ENCODE assay signal across 22 cellular contexts in the genomic region with DNA sequence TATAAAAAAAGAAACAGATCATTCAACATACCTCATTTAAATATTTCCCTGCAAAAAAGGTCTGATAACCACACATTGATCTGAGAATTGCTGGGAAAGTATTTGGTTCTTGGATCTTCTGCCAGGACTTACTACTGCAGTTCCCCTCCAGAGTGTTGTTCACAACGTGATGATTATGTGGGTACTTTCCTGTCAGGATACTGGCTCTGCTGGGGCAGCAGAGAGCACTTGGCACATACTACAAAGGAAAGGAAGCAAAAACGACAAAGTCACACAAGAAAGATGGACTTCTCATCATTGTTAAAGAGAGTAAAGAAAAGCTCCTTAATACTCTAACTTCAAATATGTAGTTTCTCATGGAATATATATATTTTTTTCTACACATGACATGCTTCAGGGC. TPM values are rescaled to one million over a fixed set of nuclear protein-coding genes. Genes with fewer than 3 reads are reported as not detected.
A peak's percentile ranks its signal among the peaks of the same experiment; 100 is the strongest.
DNase-seq lines count a peak whose midpoint lies in the region; ATAC-seq and TF ChIP-seq lines count a peak whose summit lies in the region.
"Had no signal": no experiment of that assay in that cellular context is flagged by ENCODE, and none has a peak within 500 bp of the region (broad histone marks: within the 10 kb centered on the region; RNA-seq: fewer than 3 reads in every experiment).

No MANE protein-coding gene starts in this region.

- H3K79me1 ChIP-seq in mesenchymal stem cell (replicated peaks; ENCODE audit: low read length, poor library complexity, severe bottlenecking), result peaks cover 5% of the 10 kb centered on the region

- no peak overlapping the region for H3K4me3 ChIP-seq in PC-3 (ENCODE audit: low read length)
- H3K4me3 ChIP-seq in choroid plexus epithelial cell (ENCODE audit: low read depth, low read length), result no peak overlapping the region
- H3K4me3 ChIP-seq in mesenchymal stem cell (ENCODE audit: insufficient read depth in 1 of 2, low read depth in 1 of 2, low read length in 2 of 2), result no peak overlapping the region
- H3K4me3 ChIP-seq: BLaER1 treated with 17β-estradiol and CSF1 and Interleukin-3, amounts not matched to agents 10 nM and 100 nM; colonic mucosa; SJSA1; upper lobe of right lung had no signal

- H3K4me1 ChIP-seq in PC-3 (ENCODE audit: insufficient read depth, low read length) (peaks cover 31% of the 10 kb centered on the region), mesenchymal stem cell (ENCODE audit: control insufficient read depth, insufficient read depth, low read depth, low read length) (peaks cover 2% of the 10 kb centered on the region)
- H3K4me1 ChIP-seq: colonic mucosa had no signal

- H2BK5ac ChIP-seq in mesenchymal stem cell (ENCODE audit: low read depth, low read length, poor library complexity, severe bottlenecking), result no peak overlapping the region

- DNase-seq in ELR (ENCODE audit: low read depth) (peak; percentile 27), PC-3 (peak; percentile 17), choroid plexus epithelial cell (ENCODE audit: low read depth) (peak; percentile 18), mesenchymal stem cell (no peak), osteocyte (ENCODE audit: extremely low spot score, unreplicated experiment) (no peak), NCI-H146 (lab: John Stamatoyannopoulos, UW) (no peak)
- DNase-seq: activated B cell treated with CpG ODN at 0.5 μM for 24 hours; activated CD4-positive, alpha-beta T cell treated with anti-CD3 and anti-CD28 coated beads, Interleukin-2, amount 50 U/mL, for 48 hours; activated effector memory CD4-positive, alpha-beta T cell treated with anti-CD3 and anti-CD28 coated beads, Interleukin-2, amount 50 U/mL, for 16 hours; colonic mucosa; H7; midbrain; natural killer cell; NCI-H524; posterior cingulate gyrus; substantia nigra; upper lobe of right lung had no signal

- no peaks in the 10 kb centered on the region for H3K9me3 Mint-ChIP-seq in osteocyte (ENCODE audit: unreplicated experiment)
- H3K9me3 Mint-ChIP-seq: activated B cell treated with CpG ODN at 0.5 μM for 24 hours, natural killer cell had no signal

- H2BK120ac ChIP-seq in mesenchymal stem cell (ENCODE audit: low read depth, low read length), result no peak overlapping the region

- H3K27me3 ChIP-seq in PC-3 (ENCODE audit: low read length), result no peaks in the 10 kb centered on the region
- H3K27me3 ChIP-seq in mesenchymal stem cell (ENCODE audit: control insufficient read depth in 1 of 2, insufficient read depth in 1 of 2, low read length in 2 of 2), result no peaks in the 10 kb centered on the region
- H3K27me3 ChIP-seq: BLaER1 treated with 17β-estradiol and CSF1 and Interleukin-3, amounts not matched to agents 10 nM and 100 nM; colonic mucosa; SJSA1; upper lobe of right lung had no signal

- H4K20me1 ChIP-seq in PC-3 (ENCODE audit: low read length), result no peaks in the 10 kb centered on the region
- H4K20me1 ChIP-seq: BLaER1 treated with 17β-estradiol and CSF1 and Interleukin-3, amounts not matched to agents 10 nM and 100 nM had no signal

- H2AK5ac ChIP-seq in mesenchymal stem cell (ENCODE audit: low read length, severe bottlenecking), result no peak overlapping the region

- H3K23ac ChIP-seq in mesenchymal stem cell (ENCODE audit: low read length in 2 of 2), result no peak overlapping the region

- H3K4ac ChIP-seq in mesenchymal stem cell (ENCODE audit: low read depth in 1 of 2, low read length in 2 of 2), result no peak overlapping the region

- ATAC-seq in PC-3 (peak; percentile 25; the same call in 1 of the 2 replicates), HG02852 (IDR thresholded peaks at IDR 0.05; ENCODE audit: unreplicated experiment) (no peak), HG02759 (IDR thresholded peaks at IDR 0.05; ENCODE audit: unreplicated experiment) (no peak)
- ATAC-seq: left lobe of liver, natural killer cell, upper lobe of right lung had no signal

- no peak overlapping the region for H4K8ac ChIP-seq in mesenchymal stem cell (ENCODE audit: low read length)

- H3K9ac ChIP-seq in PC-3 (ENCODE audit: low read length) (no peak overlapping the region), mesenchymal stem cell (ENCODE audit: low read length) (peak overlapping the region; percentile 55)

- no peak overlapping the region for H3K27ac Mint-ChIP-seq in osteocyte (ENCODE audit: unreplicated experiment)
- H3K27ac Mint-ChIP-seq: activated B cell treated with CpG ODN at 0.5 μM for 24 hours, natural killer cell had no signal

- H3K36me3 Mint-ChIP-seq in osteocyte (ENCODE audit: unreplicated experiment), result peaks cover 49% of the 10 kb centered on the region

- H3K36me3 ChIP-seq in PC-3 (ENCODE audit: low read depth, low read length) (peaks cover 25% of the 10 kb centered on the region), mesenchymal stem cell (ENCODE audit: control insufficient read depth in 1 of 2, insufficient read depth in 2 of 2, low read depth in 1 of 2, low read length in 2 of 2) (peaks cover 15 to 68% of the 10 kb centered on the region in 2 experiments)

- no peak overlapping the region for H3K4me2 ChIP-seq in PC-3 (ENCODE audit: low read length)
- no peak overlapping the region for H3K4me2 ChIP-seq in mesenchymal stem cell (ENCODE audit: low read length, poor library complexity, severe bottlenecking)

- CTCF ChIA-PET in PC-3 (lab: Charles Lee), result no interaction called here

- no peaks in the 10 kb centered on the region for H3K27me3 Mint-ChIP-seq in osteocyte (ENCODE audit: unreplicated experiment)
- H3K27me3 Mint-ChIP-seq: activated B cell treated with CpG ODN at 0.5 μM for 24 hours had no signal

- 25% methylated on average over 1 of the region's 2 CpGs for WGBS in mesenchymal stem cell

- no peak overlapping the region for H4K91ac ChIP-seq in mesenchymal stem cell (ENCODE audit: low read length)

- H3K4me1 Mint-ChIP-seq in osteocyte (ENCODE audit: unreplicated experiment), result peaks cover 18% of the 10 kb centered on the region
- H3K4me1 Mint-ChIP-seq: activated B cell treated with CpG ODN at 0.5 μM for 24 hours, natural killer cell had no signal

- no peak overlapping the region for H2BK12ac ChIP-seq in mesenchymal stem cell (ENCODE audit: low read length in 2 of 2)

- H3F3A ChIP-seq in PC-3 (ENCODE audit: low read length, unreplicated experiment), result peaks cover 3% of the 10 kb centered on the region

- H3K14ac ChIP-seq in mesenchymal stem cell (ENCODE audit: low read length in 2 of 2), result no peak overlapping the region

- H3K9me2 ChIP-seq in PC-3 (replicated peaks; ENCODE audit: low read length), result no peaks in the 10 kb centered on the region

- no peak overlapping the region for H3K27ac ChIP-seq in PC-3 (ENCODE audit: low read length)
- H3K27ac ChIP-seq in mesenchymal stem cell (ENCODE audit: low read length, poor library complexity, severe bottlenecking), result no peak overlapping the region
- H3K27ac ChIP-seq: colonic mucosa, SJSA1, upper lobe of right lung had no signal

- BruUV-seq in PC-3 (replicated peaks; lab: Mats Ljungman, UMichigan), result no TSS peak

- no peak overlapping the region for H2AFZ ChIP-seq in PC-3 (ENCODE audit: low read length)
- H2AFZ ChIP-seq in mesenchymal stem cell (ENCODE audit: low read depth, low read length), result no peak overlapping the region

- TF ChIP-seq CTCF in PC-3 (conservative IDR thresholded peaks at IDR 0.05; ENCODE audit: low read depth, low read length), result no peak
- TF ChIP-seq CTCF in choroid plexus epithelial cell (conservative IDR thresholded peaks at IDR 0.05; ENCODE audit: low read depth, low read length), result no peak
- no peak for TF ChIP-seq CTCF in osteocyte (IDR thresholded peaks at IDR 0.05)

- H3K9me3 ChIP-seq in PC-3 (ENCODE audit: low read length), result no peaks in the 10 kb centered on the region
- no peaks in the 10 kb centered on the region for H3K9me3 ChIP-seq in mesenchymal stem cell (ENCODE audit: control insufficient read depth, low read length)
- H3K9me3 ChIP-seq: BLaER1 treated with 17β-estradiol and CSF1 and Interleukin-3, amounts not matched to agents 10 nM and 100 nM; colonic mucosa; SJSA1; upper lobe of right lung had no signal

- H3K18ac ChIP-seq in mesenchymal stem cell (ENCODE audit: low read depth in 1 of 2, low read length in 2 of 2), result no peak overlapping the region

- POLR2A ChIA-PET in PC-3 (lab: Charles Lee; ENCODE audit: unreplicated experiment), result no interaction called here

- no peak overlapping the region for H2BK15ac ChIP-seq in mesenchymal stem cell (ENCODE audit: low read depth, poor library complexity, severe bottlenecking)

- H3K79me2 ChIP-seq in PC-3 (ENCODE audit: low read length), result peaks cover 5% of the 10 kb centered on the region; the same call in 1 of the 2 replicates

- H3K4me3 Mint-ChIP-seq in osteocyte (ENCODE audit: unreplicated experiment), result no peak overlapping the region
- H3K4me3 Mint-ChIP-seq: activated B cell treated with CpG ODN at 0.5 μM for 24 hours, natural killer cell had no signal

- intact Hi-C loops in PC-3 (cut with micrococcal nuclease), result no loop called here

RNA-seq across cellular contexts. Expression of gene GNS, which starts 11.5 kb away (rescaled TPM):
- 55.1 TPM in 2 replicates for total RNA-seq in PC-3 (2014; rRNA removed)
- 145 TPM for polyA plus RNA-seq in mesenchymal stem cell (2013, experiment 1 of 2)
- 145 TPM for polyA plus RNA-seq in mesenchymal stem cell (2013, experiment 2 of 2)
- 150 and 166 TPM in 2 replicates for total RNA-seq in osteocyte

Comparison
In these comparisons a context has a peak if more than half of its experiments do, and no peak if none do; other contexts are left out.
1. DNase-seq: peak in ELR (single experiment), PC-3 (single experiment) and choroid plexus epithelial cell (single experiment); none in mesenchymal stem cell (single experiment), osteocyte (single experiment) and NCI-H146 (single experiment).